In genomic region chr17:36132421-36132831, GRCh38 we compare ENCODE assay signal across 21 cellular contexts. TPM values are rescaled to one million over a fixed set of nuclear protein-coding genes. Genes with fewer than 3 reads are reported as not detected.
"Had no signal": no experiment of that assay in that cellular context is flagged by ENCODE, and none has a peak within 500 bp of the region (broad histone marks: within the 10 kb centered on the region; RNA-seq: fewer than 3 reads in every experiment).

No MANE protein-coding gene starts in this region.

- H3K36me3 ChIP-seq: adrenal gland, gastrocnemius medialis, heart left ventricle, prostate gland had no signal

- ATAC-seq: activated CD8-positive, alpha-beta T cell treated with anti-CD3 and anti-CD28 coated beads, Interleukin-2, amount 10 ng/mL, durations not matched to agents 7 days and 5 days; gastrocnemius medialis; heart left ventricle; left cardiac atrium; naive thymus-derived CD8-positive, alpha-beta T cell; right cardiac atrium; stimulated activated naive CD8-positive, alpha-beta T cell treated with anti-CD3 and anti-CD28 coated beads, Interleukin-15, Interleukin-2, amounts not matched to agents 100 U/mL and 50 U/mL, for 24 hours had no signal

- H3K9me3 ChIP-seq: adrenal gland, gastrocnemius medialis, heart left ventricle, prostate gland had no signal

- H3K27ac ChIP-seq: adrenal gland, dorsolateral prefrontal cortex, gastrocnemius medialis, heart left ventricle, prostate gland, skin epidermis had no signal

- DNase-seq: activated CD4-positive, alpha-beta T cell treated with anti-CD3 and anti-CD28 coated beads for 48 hours; activated CD8-positive, alpha-beta memory T cell treated with anti-CD3 and anti-CD28 coated beads, Interleukin-2, amount 50 U/mL, for 4 hours; activated CD8-positive, alpha-beta T cell treated with anti-CD3 and anti-CD28 coated beads, Interleukin-2, amount 10 ng/mL, durations not matched to agents 7 days and 5 days; activated effector memory CD4-positive, alpha-beta T cell treated with anti-CD3 and anti-CD28 coated beads, Interleukin-2, amount 50 U/mL, for 16 hours; activated T-cell treated with anti-CD3 and anti-CD28 coated beads, Interleukin-2, amount 50 U/mL, for 48 hours; adrenal gland; dorsolateral prefrontal cortex; endodermal cell; erythroblast; gastrocnemius medialis; heart left ventricle; left cardiac atrium; naive thymus-derived CD8-positive, alpha-beta T cell; occipital lobe; right cardiac atrium; stimulated activated CD4-positive, alpha-beta T cell treated with anti-CD3 and anti-CD28 coated beads, Interleukin-15, amount 100 ng/mL, for 24 hours; stimulated activated CD4-positive, alpha-beta T cell treated with anti-CD3 and anti-CD28 coated beads, Interleukin-4, amount 100 ng/mL, for 1 hour; stimulated activated naive CD8-positive, alpha-beta T cell treated with anti-CD3 and anti-CD28 coated beads, Interleukin-15, Interleukin-2, amounts not matched to agents 100 U/mL and 50 U/mL, for 24 hours had no signal

- H3K4me1 ChIP-seq: adrenal gland, gastrocnemius medialis, prostate gland had no signal

- H3K4me3 ChIP-seq: adrenal gland, dorsolateral prefrontal cortex, gastrocnemius medialis, heart left ventricle, lung, prostate gland, skin epidermis had no signal

- H3K27me3 ChIP-seq: adrenal gland had no signal

RNA-seq across cellular contexts. Expression of gene TBC1D3B, which starts 44.0 kb away (rescaled TPM):
- polyA plus RNA-seq: naive thymus-derived CD8-positive, alpha-beta T cell had no signal
